21 cellular contexts compared by ENCODE assay signal in genomic region chr7:71409550-71410157, GRCh38.
A peak's percentile ranks its signal among the peaks of the same experiment; 100 is the strongest.
DNase-seq lines count a peak whose midpoint lies in the region; ATAC-seq, FAIRE-seq and TF ChIP-seq lines count a peak whose summit lies in the region.
"Had no signal": no experiment of that assay in that cellular context is flagged by ENCODE, and none has a peak within 500 bp of the region (broad histone marks: within the 10 kb centered on the region; RNA-seq: fewer than 3 reads in every experiment).

No MANE protein-coding gene starts in this region.

- H4K8ac ChIP-seq in IMR-90 (ENCODE audit: low read depth in 2 of 2, low read length in 2 of 2) (no peak overlapping the region), H1 (ENCODE audit: extremely low read depth, insufficient read depth, low read length) (no peak overlapping the region)

- H3K4me1 ChIP-seq in A549 (no peaks in the 10 kb centered on the region), IMR-90 (ENCODE audit: control insufficient read depth, insufficient read depth, low read length) (no peaks in the 10 kb centered on the region), H1 (replicated peaks in 1 of 4; ENCODE audit: control insufficient read depth in 3 of 4, insufficient read depth in 4 of 4, low read length in 3 of 4) (no peaks in the 10 kb centered on the region)
- H3K4me1 ChIP-seq: HAP-1 had no signal

- no peaks in the 10 kb centered on the region for H3K79me2 ChIP-seq in H1 (ENCODE audit: control insufficient read depth in 1 of 2, insufficient read depth in 2 of 2, low read length in 2 of 2)

- no peak overlapping the region for H2BK20ac ChIP-seq in IMR-90 (ENCODE audit: low read depth, low read length)
- no peak overlapping the region for H2BK20ac ChIP-seq in H1 (ENCODE audit: low read length)

- no peak for TF ChIP-seq CTCF in A549 (IDR thresholded peaks at IDR 0.05)
- no peak for TF ChIP-seq CTCF in IMR-90 (conservative IDR thresholded peaks at IDR 0.05; ENCODE audit: low read depth, low read length)
- TF ChIP-seq CTCF in H1 (IDR thresholded peaks at IDR 0.05; ENCODE audit: control extremely low read depth in 1 of 3, insufficient read depth in 1 of 3, low read depth in 1 of 3, low read length in 3 of 3): no peak
- no peak for TF ChIP-seq CTCF in lower leg skin (IDR thresholded peaks at IDR 0.05)

- H3K4me2 ChIP-seq in A549 (no peak overlapping the region), IMR-90 (ENCODE audit: low read depth, low read length) (no peak overlapping the region), H1 (ENCODE audit: insufficient read depth in 1 of 2, low read depth in 2 of 2, low read length in 2 of 2) (no peak overlapping the region)

- no peak overlapping the region for H3K4me3 ChIP-seq in A549
- no peak overlapping the region for H3K4me3 ChIP-seq in IMR-90 (ENCODE audit: insufficient read depth, low read depth, low read length)
- H3K4me3 ChIP-seq in H1 (ENCODE audit: extremely low read depth in 1 of 4, insufficient read depth in 2 of 4, low read depth in 3 of 4, low read length in 4 of 4): no peak overlapping the region
- no peak overlapping the region for H3K4me3 ChIP-seq in lower leg skin (ENCODE audit: low read depth, poor library complexity, severe bottlenecking)
- H3K4me3 ChIP-seq: GM23248, HAP-1 had no signal

- no peak for TF ChIP-seq RAD21 in A549 (conservative IDR thresholded peaks at IDR 0.05 in 1 of 2, IDR thresholded peaks at IDR 0.05 in 1 of 2)
- TF ChIP-seq RAD21 in IMR-90 (IDR thresholded peaks at IDR 0.05; ENCODE audit: low read length): no peak
- no peak for TF ChIP-seq RAD21 in H1 (IDR thresholded peaks at IDR 0.05 in 1 of 2, conservative IDR thresholded peaks at IDR 0.05 in 1 of 2; ENCODE audit: low read depth in 2 of 2, low read length in 2 of 2)

- H3K9me3 ChIP-seq in A549 (peaks cover 2% of the 10 kb centered on the region; the same call in 1 of the 3 replicates), IMR-90 (ENCODE audit: control insufficient read depth, insufficient read depth, low read length) (peaks cover 33% of the 10 kb centered on the region), H1 (ENCODE audit: insufficient read depth in 2 of 2, low read depth in 1 of 2, low read length in 1 of 2) (peaks cover 0 to 5% of the 10 kb centered on the region in 2 experiments; a peak in 2 of 4 replicates)
- H3K9me3 ChIP-seq: HAP-1 had no signal

- no peak for FAIRE-seq in A549 (lab: Jason Lieb, UNC)
- FAIRE-seq in H1 (lab: Jason Lieb, UNC): no peak
- FAIRE-seq: GM12891, GM18507, H54 had no signal

- no peak overlapping the region for H2BK15ac ChIP-seq in IMR-90 (ENCODE audit: low read depth, low read length)
- no peak overlapping the region for H2BK15ac ChIP-seq in H1 (ENCODE audit: low read length)

- no peaks in the 10 kb centered on the region for H3K79me1 ChIP-seq in IMR-90 (ENCODE audit: low read depth in 1 of 2, low read length in 2 of 2)
- H3K79me1 ChIP-seq in H1 (ENCODE audit: low read depth, low read length): no peaks in the 10 kb centered on the region; the same call in 1 of the 2 replicates

- H3K9ac ChIP-seq in IMR-90 (ENCODE audit: low read depth, low read length) (no peak overlapping the region), H1 (replicated peaks in 1 of 4; ENCODE audit: extremely low read depth in 1 of 4, low read depth in 3 of 4, low read length in 3 of 4) (no peak overlapping the region)
- H3K9ac ChIP-seq: GM23248 had no signal

- H4K20me1 ChIP-seq in IMR-90 (ENCODE audit: insufficient read depth, low read length): no peaks in the 10 kb centered on the region
- H4K20me1 ChIP-seq in H1 (replicated peaks in 1 of 2; ENCODE audit: control insufficient read depth in 1 of 2, insufficient read depth in 2 of 2, low read length in 2 of 2): no peaks in the 10 kb centered on the region

- ATAC-seq in A549 (no peak), IMR-90 (ENCODE audit: low read depth) (no peak)

- BruUV-seq in IMR-90 (replicated peaks; lab: Mats Ljungman, UMichigan): no TSS peak

- no peaks in the 10 kb centered on the region for H3K27me3 ChIP-seq in IMR-90 (ENCODE audit: control insufficient read depth, insufficient read depth, low read length)
- H3K27me3 ChIP-seq in H1 (replicated peaks in 1 of 4; ENCODE audit: control insufficient read depth in 3 of 4, extremely low read depth in 1 of 4, insufficient read depth in 3 of 4, low read length in 3 of 4): no peaks in the 10 kb centered on the region

- no peak overlapping the region for H2BK5ac ChIP-seq in IMR-90 (ENCODE audit: low read depth, low read length, poor library complexity, severe bottlenecking)
- H2BK5ac ChIP-seq in H1 (ENCODE audit: low read depth, low read length): no peak overlapping the region

- H2BK120ac ChIP-seq in IMR-90 (ENCODE audit: low read depth, low read length) (no peak overlapping the region), H1 (replicated peaks; ENCODE audit: low read depth, low read length) (no peak overlapping the region)

- TF ChIP-seq POLR2A in A549 (IDR thresholded peaks at IDR 0.05; ENCODE audit: low read length) (no peak), IMR-90 (IDR thresholded peaks at IDR 0.05; ENCODE audit: low read depth, low read length) (no peak), H1 (IDR thresholded peaks at IDR 0.05; ENCODE audit: control extremely low read depth in 1 of 2, low read depth in 2 of 2, low read length in 2 of 2) (no peak), lower leg skin (IDR thresholded peaks at IDR 0.05) (no peak)

- H3K14ac ChIP-seq in IMR-90 (replicated peaks; ENCODE audit: low read depth, low read length): no peak overlapping the region
- no peak overlapping the region for H3K14ac ChIP-seq in H1 (ENCODE audit: insufficient read length)

- in situ Hi-C loops in IMR-90 (cut with MboI; ENCODE audit: low sequenced_read_pairs): no loop called here

- no peak overlapping the region for H4K91ac ChIP-seq in IMR-90 (ENCODE audit: insufficient read depth, low read depth, low read length)
- no peak overlapping the region for H4K91ac ChIP-seq in H1 (replicated peaks; ENCODE audit: insufficient read length, low read length)

- H2BK12ac ChIP-seq in H1 (ENCODE audit: low read depth, low read length): no peak overlapping the region

- POLR2A ChIA-PET in A549 (lab: Yijun Ruan, JAX) (no interaction called here), IMR-90 (lab: Charles Lee; ENCODE audit: unreplicated experiment) (no interaction called here), H1 (lab: Charles Lee; ENCODE audit: partially characterized antibody) (no interaction called here)

- H4K5ac ChIP-seq in IMR-90 (ENCODE audit: low read depth, low read length) (no peak overlapping the region), H1 (ENCODE audit: insufficient read length, low read depth, low read length) (no peak overlapping the region)

- H2AFZ ChIP-seq in IMR-90 (replicated peaks; ENCODE audit: low read length, poor library complexity) (no peak overlapping the region), H1 (ENCODE audit: low read length) (no peak overlapping the region)
- H2AFZ ChIP-seq: GM23248 had no signal

- H3K36me3 ChIP-seq in IMR-90 (ENCODE audit: control insufficient read depth, insufficient read depth, low read length) (no peaks in the 10 kb centered on the region), H1 (ENCODE audit: control insufficient read depth in 2 of 4, insufficient read depth in 4 of 4, low read length in 3 of 4) (peaks cover 0 to 6% (median 3%) of the 10 kb centered on the region in 4 experiments; a peak in 3 of 8 replicates)
- H3K36me3 ChIP-seq: HAP-1 had no signal

- WGBS in A549 (ENCODE audit: missing lambda C conversion rate): 3% methylated on average over 3 of the region's 3 CpGs
- WGBS in IMR-90 (ENCODE audit: extremely low coverage in 2 of 2, insufficient read length in 1 of 2), 2 experiments: no CpG with 5 or more reads among the region's 3 CpGs
- WGBS in H1 (ENCODE audit: extremely low coverage in 1 of 2, insufficient coverage in 1 of 2, insufficient read length in 1 of 2, insufficient replicate concordance in 2 of 2, low coverage in 1 of 2, low lambda C conversion rate in 2 of 2, missing lambda C conversion rate in 1 of 2), 2 experiments: 88% methylated on average over 3 of the region's 3 CpGs; no CpG with 5 or more reads in 1 of the 2 experiments
- WGBS in lower leg skin, 2 donors: 75 to 79% methylated on average over 3 of the region's 3 CpGs

- H2AK5ac ChIP-seq in IMR-90 (ENCODE audit: low read depth, low read length) (no peak overlapping the region), H1 (ENCODE audit: low read depth, low read length) (no peak overlapping the region)

- no peaks in the 10 kb centered on the region for H3K23me2 ChIP-seq in H1 (ENCODE audit: low read depth, low read length)

- H2AK9ac ChIP-seq in IMR-90 (replicated peaks; ENCODE audit: low read depth, low read length, poor library complexity): no peak overlapping the region

- no peaks in the 10 kb centered on the region for H3K9me1 ChIP-seq in IMR-90 (ENCODE audit: insufficient read depth, low read length)

- H3K56ac ChIP-seq in IMR-90 (ENCODE audit: extremely low read depth, insufficient read depth, low read length) (no peak overlapping the region), H1 (replicated peaks; ENCODE audit: insufficient read length, low read depth, low read length) (no peak overlapping the region)

- H3K23ac ChIP-seq in IMR-90 (ENCODE audit: low read depth, low read length) (no peak overlapping the region), H1 (ENCODE audit: insufficient read length) (no peak overlapping the region)

- H3K4ac ChIP-seq in IMR-90 (ENCODE audit: low read depth, low read length): no peak overlapping the region
- H3K4ac ChIP-seq in H1 (replicated peaks; ENCODE audit: insufficient read length, low read depth, low read length): no peak overlapping the region

- H3K27ac ChIP-seq in A549 (no peak overlapping the region), IMR-90 (ENCODE audit: insufficient read depth, low read length) (no peak overlapping the region), H1 (ENCODE audit: low read depth, low read length) (no peak overlapping the region)
- H3K27ac ChIP-seq: GM23248 had no signal

- TF ChIP-seq EP300 in A549 (IDR thresholded peaks at IDR 0.05) (no peak), H1 (IDR thresholded peaks at IDR 0.05; ENCODE audit: borderline replicate concordance in 1 of 2, low read depth in 2 of 2, low read length in 2 of 2) (no peak)

- dilution Hi-C loops in IMR-90 (cut with HindIII; ENCODE audit: low sequenced_read_pairs, unreplicated experiment): no loop called here

- DNase-seq in A549 (ENCODE audit: low read depth in 1 of 2, low spot score in 1 of 2): no peak
- DNase-seq in IMR-90: no peak
- DNase-seq in H1 (ENCODE audit: low read depth in 1 of 2, low spot score in 2 of 2): no peak
- peak; percentile 24 for DNase-seq in islet precursor cell
- no peak for DNase-seq in NCI-H2107 (lab: John Stamatoyannopoulos, UW)
- no peak for DNase-seq in lower leg skin (ENCODE audit: low spot score in 2 of 2)
- DNase-seq in stimulated activated CD4-positive, alpha-beta T cell treated with anti-CD3 and anti-CD28 coated beads, Interleukin-2, amount 100 ng/mL, for 24 hours: no peak
- DNase-seq: 8988T; C1 segment of cervical spinal cord; Calu3; CD4-positive, alpha-beta memory T cell; COR-L47; DMS53; DMS79 treated with DMSO at 0.1 percent for 48 hours; GF-D8; GM23248; HFFc6 had no signal

- CTCF ChIA-PET in A549 (lab: Yijun Ruan, JAX): interaction anchor here (1.1 kb wide), 1 partner anchor 327 kb away, joined by 3 read pairs; no protein-coding TSS in a partner anchor
- CTCF ChIA-PET in IMR-90 (lab: Yijun Ruan, JAX): interaction anchor here (0.6 kb wide), 1 partner anchor 1031 kb away, joined by 3 read pairs; no protein-coding TSS in a partner anchor
- CTCF ChIA-PET in H1 (lab: Charles Lee; ENCODE audit: partially characterized antibody): no interaction called here

- no peak overlapping the region for H3K18ac ChIP-seq in IMR-90 (ENCODE audit: low read depth, low read length)
- H3K18ac ChIP-seq in H1 (ENCODE audit: extremely low read depth, low read length): no peak overlapping the region

- intact Hi-C loops in IMR-90 (cut with micrococcal nuclease): no loop called here
- intact Hi-C loops in lower leg skin (cut with DNase I; ENCODE audit: low total_unique reads): no loop called here

Comparison
In these comparisons a context has a peak if more than half of its experiments do, and no peak if none do; other contexts are left out.
1. Of the 18 proteins assayed by ChIP-seq in both H1 and A549: peak only in H1: none; only in A549: none; in both: MAFK; in neither: 17.